In genomic region chr3:43789028-43789427, GRCh38 we compare ENCODE assay signal across 19 cellular contexts.
A peak's percentile ranks its signal among the peaks of the same experiment; 100 is the strongest.
DNase-seq lines count a peak whose midpoint lies in the region; ATAC-seq and TF ChIP-seq lines count a peak whose summit lies in the region.
"Had no signal": no experiment of that assay in that cellular context is flagged by ENCODE, and none has a peak within 500 bp of the region (broad histone marks: within the 10 kb centered on the region; RNA-seq: fewer than 3 reads in every experiment).

No MANE protein-coding gene starts in this region.

- H3K4me1 ChIP-seq in H9 (ENCODE audit: insufficient read depth, low read length) = no peaks in the 10 kb centered on the region
- peaks cover 17% of the 10 kb centered on the region for H3K4me1 ChIP-seq in endodermal cell (ENCODE audit: control insufficient read depth, insufficient read depth, low read length)
- H3K4me1 ChIP-seq: Caco-2 had no signal

- H3K18ac ChIP-seq in H9 (ENCODE audit: insufficient read length, low read depth, low read length) = no peak overlapping the region

- H3K23ac ChIP-seq in H9 (ENCODE audit: insufficient read length, low read depth, low read length) = no peak overlapping the region

- H3K14ac ChIP-seq in H9 (ENCODE audit: insufficient read depth, low read length) = no peak overlapping the region

- H3K27ac ChIP-seq in H9 (ENCODE audit: insufficient read length, low read depth, low read length) (no peak overlapping the region), endodermal cell (ENCODE audit: low read depth, low read length) (no peak overlapping the region)
- H3K27ac ChIP-seq: BLaER1 treated with 17β-estradiol and CSF1 and Interleukin-3, amounts not matched to agents 10 nM and 100 nM; C4-2B had no signal

- no peaks in the 10 kb centered on the region for H3K36me3 ChIP-seq in endodermal cell (ENCODE audit: control insufficient read depth, insufficient read depth, low read length)
- H3K36me3 ChIP-seq: BLaER1 treated with 17β-estradiol and CSF1 and Interleukin-3, amounts not matched to agents 10 nM and 100 nM had no signal

- H2BK120ac ChIP-seq in H9 (ENCODE audit: low read depth, low read length, poor library complexity, severe bottlenecking) = no peak overlapping the region

- no peak overlapping the region for H2AFZ ChIP-seq in H9 (ENCODE audit: low read length)

- H2BK20ac ChIP-seq in H9 (ENCODE audit: low read depth, low read length, poor library complexity, severe bottlenecking) = no peak overlapping the region

- no peak overlapping the region for H3K4me3 ChIP-seq in endodermal cell (ENCODE audit: low read length)
- H3K4me3 ChIP-seq: BLaER1 treated with 17β-estradiol and CSF1 and Interleukin-3, amounts not matched to agents 10 nM and 100 nM had no signal

- ATAC-seq in left lobe of liver = no peak
- no peak for ATAC-seq in HG03342 (IDR thresholded peaks at IDR 0.05; ENCODE audit: unreplicated experiment)
- ATAC-seq: CD8-positive, alpha-beta T cell had no signal

- no peak overlapping the region for H3K4me2 ChIP-seq in H9 (ENCODE audit: insufficient read depth, insufficient read length, low read length)

- H3K4me1 Mint-ChIP-seq in H9 (no peaks in the 10 kb centered on the region), endodermal cell (peaks cover 11% of the 10 kb centered on the region), osteocyte (ENCODE audit: unreplicated experiment) (no peaks in the 10 kb centered on the region)
- H3K4me1 Mint-ChIP-seq: B cell had no signal

- no peaks in the 10 kb centered on the region for H3K9me3 Mint-ChIP-seq in H9
- H3K9me3 Mint-ChIP-seq in endodermal cell = no peaks in the 10 kb centered on the region
- no peaks in the 10 kb centered on the region for H3K9me3 Mint-ChIP-seq in osteocyte (ENCODE audit: unreplicated experiment)
- H3K9me3 Mint-ChIP-seq: CD4-positive, alpha-beta T cell; CD8-positive, alpha-beta T cell had no signal

- H2AK5ac ChIP-seq in H9 (ENCODE audit: insufficient read length, low read length) = no peak overlapping the region

- H3K36me3 Mint-ChIP-seq in H9 (ENCODE audit: insufficient read depth in 1 of 3, low read depth in 3 of 3) (no peaks in the 10 kb centered on the region), endodermal cell (ENCODE audit: low read depth) (no peaks in the 10 kb centered on the region), osteocyte (ENCODE audit: unreplicated experiment) (no peaks in the 10 kb centered on the region)
- H3K36me3 Mint-ChIP-seq: CD8-positive, alpha-beta T cell had no signal

- no peak overlapping the region for H4K8ac ChIP-seq in H9 (replicated peaks; ENCODE audit: insufficient read length, low read depth, low read length)

- H4K5ac ChIP-seq in H9 (ENCODE audit: insufficient read length, low read depth, low read length) = no peak overlapping the region

- no CpG with 5 or more reads among the region's 1 CpG for WGBS in H9 (ENCODE audit: extremely low coverage, insufficient read length, low lambda C conversion rate)
- 77 to 100% methylated on average over 1 of the region's 1 CpG for WGBS in endodermal cell (ENCODE audit: insufficient coverage in 1 of 2, insufficient read length in 1 of 2), 2 experiments

- no peaks in the 10 kb centered on the region for H3K23me2 ChIP-seq in H9 (ENCODE audit: insufficient read length, low read depth, low read length, poor library complexity, severe bottlenecking)

- H3K4me3 Mint-ChIP-seq in H9 (no peak overlapping the region; a peak in 1 of 5 replicates), endodermal cell (no peak overlapping the region), osteocyte (ENCODE audit: unreplicated experiment) (no peak overlapping the region)
- H3K4me3 Mint-ChIP-seq: B cell; CD4-positive, alpha-beta T cell; CD8-positive, alpha-beta T cell had no signal

- H3K79me1 ChIP-seq in H9 (ENCODE audit: insufficient read depth, low read depth, low read length, poor library complexity, severe bottlenecking) = no peaks in the 10 kb centered on the region

- no peak overlapping the region for H3T11ph ChIP-seq in H9 (ENCODE audit: low read length)

- H3K9ac ChIP-seq in H9 (ENCODE audit: extremely low read depth, insufficient read length, low read length) = no peak overlapping the region
- no peak overlapping the region for H3K9ac ChIP-seq in endodermal cell (ENCODE audit: extremely low read depth, low read length, poor library complexity, severe bottlenecking)
- H3K9ac ChIP-seq: BLaER1 treated with 17β-estradiol and CSF1 and Interleukin-3, amounts not matched to agents 10 nM and 100 nM had no signal

- H3K27ac Mint-ChIP-seq in H9 (no peak overlapping the region), endodermal cell (no peak overlapping the region), osteocyte (ENCODE audit: unreplicated experiment) (no peak overlapping the region)
- H3K27ac Mint-ChIP-seq: B cell; CD4-positive, alpha-beta T cell; CD8-positive, alpha-beta T cell had no signal

- H4K20me1 ChIP-seq in H9 (ENCODE audit: control insufficient read depth, insufficient read depth, insufficient read length) = no peaks in the 10 kb centered on the region
- H4K20me1 ChIP-seq: BLaER1 treated with 17β-estradiol and CSF1 and Interleukin-3, amounts not matched to agents 10 nM and 100 nM had no signal

- DNase-seq in H9 (peak; percentile 8), endodermal cell (peak; percentile 18), left lobe of liver (ENCODE audit: low spot score) (peak; percentile 15), osteocyte (ENCODE audit: extremely low spot score, unreplicated experiment) (peak; percentile 56), NCI-H187 (lab: John Stamatoyannopoulos, UW) (no peak)
- DNase-seq in stimulated activated CD4-positive, alpha-beta T cell treated with anti-CD3 and anti-CD28 coated beads, Interleukin-15, amount 100 ng/mL, for 24 hours = no peak
- DNase-seq: 8988T; ACHN; AML-193; Caco-2; Calu3; CD4-positive, alpha-beta T cell; DMS79 treated with DMSO at 0.1 percent for 48 hours; GF-D8 had no signal

- H2BK15ac ChIP-seq in H9 (ENCODE audit: low read depth, low read length) = no peak overlapping the region

- no peak overlapping the region for H2BK5ac ChIP-seq in H9 (ENCODE audit: insufficient read length, low read length)

- H3K27me3 ChIP-seq in H9 (ENCODE audit: insufficient read depth, low read length) (no peaks in the 10 kb centered on the region), endodermal cell (ENCODE audit: control insufficient read depth, insufficient read depth, low read length, poor library complexity, severe bottlenecking) (peaks cover 21% of the 10 kb centered on the region)
- H3K27me3 ChIP-seq: BLaER1 treated with 17β-estradiol and CSF1 and Interleukin-3, amounts not matched to agents 10 nM and 100 nM had no signal

- no peak overlapping the region for H3K4ac ChIP-seq in H9 (ENCODE audit: low read depth, low read length)

- TF ChIP-seq CTCF in H9 (conservative IDR thresholded peaks at IDR 0.05) (no peak), endodermal cell (conservative IDR thresholded peaks at IDR 0.05) (no peak), osteocyte (IDR thresholded peaks at IDR 0.05) (no peak)

- H3K27me3 Mint-ChIP-seq in H9 (ENCODE audit: low read depth) = peaks cover 34% of the 10 kb centered on the region
- peaks cover 31% of the 10 kb centered on the region for H3K27me3 Mint-ChIP-seq in endodermal cell (ENCODE audit: insufficient read depth)
- peaks cover 46% of the 10 kb centered on the region for H3K27me3 Mint-ChIP-seq in osteocyte (ENCODE audit: unreplicated experiment)

- no peak overlapping the region for H4K91ac ChIP-seq in H9 (ENCODE audit: insufficient read length, low read depth, low read length)

- no peak overlapping the region for H2BK12ac ChIP-seq in H9 (ENCODE audit: insufficient read length, low read depth, low read length)

- no peak overlapping the region for H3K56ac ChIP-seq in H9 (ENCODE audit: insufficient read length, low read depth, low read length)

- no peaks in the 10 kb centered on the region for H3K9me3 ChIP-seq in H9 (ENCODE audit: control insufficient read depth, low read depth, low read length)
- no peaks in the 10 kb centered on the region for H3K9me3 ChIP-seq in endodermal cell (ENCODE audit: control insufficient read depth, low read length)
- H3K9me3 ChIP-seq: Caco-2 had no signal

- no peaks in the 10 kb centered on the region for H3K79me2 ChIP-seq in H9 (ENCODE audit: insufficient read depth, low read length)

Comparison
In these comparisons a context has a peak if more than half of its experiments do, and no peak if none do; other contexts are left out.
1. DNase-seq: peak in H9 (single experiment), endodermal cell (single experiment), left lobe of liver (single experiment) and osteocyte (single experiment); none in stimulated activated CD4-positive, alpha-beta T cell treated with anti-CD3 and anti-CD28 coated beads, Interleukin-15, amount 100 ng/mL, for 24 hours (single experiment) and NCI-H187 (0 of 2).